Comparison of ENCODE assay signal across 11 cellular contexts in the genomic region with DNA sequence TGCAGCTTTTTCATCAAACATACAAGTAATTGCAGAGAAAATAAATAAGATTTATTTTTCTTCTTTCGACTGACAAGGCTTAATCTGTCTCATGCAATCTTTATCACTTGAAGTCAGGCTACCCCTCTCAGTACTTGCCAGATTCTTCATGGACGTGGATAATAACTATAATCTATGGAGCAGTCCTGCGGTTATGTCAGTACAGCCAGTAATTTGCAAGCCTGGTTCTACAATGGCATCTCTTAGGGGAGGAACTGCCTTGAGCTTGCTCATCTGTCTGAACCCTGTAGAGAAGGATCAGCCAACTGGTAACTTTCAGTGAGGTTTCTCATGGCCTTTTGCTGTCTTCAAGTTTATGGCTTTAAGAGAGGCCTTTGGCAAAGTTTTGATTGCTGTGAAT. TPM values are rescaled to one million over a fixed set of nuclear protein-coding genes. Genes with fewer than 3 reads are reported as not detected.
"Had no signal": no experiment of that assay in that cellular context is flagged by ENCODE, and none has a peak within 500 bp of the region (broad histone marks: within the 10 kb centered on the region; RNA-seq: fewer than 3 reads in every experiment).

No MANE protein-coding gene starts in this region.

- H3K9ac ChIP-seq: GM23248 had no signal

- H3K27ac ChIP-seq: GM23248, HL-60 had no signal

- H3K9me3 ChIP-seq: HAP-1 had no signal

- DNase-seq: GM23248, GOT3, H7, HFFc6, KBM-7 had no signal

- H3K4me3 ChIP-seq: GM23248, HAP-1 had no signal

- H3K4me1 ChIP-seq: HAP-1 had no signal

- H3K36me3 ChIP-seq: HAP-1 had no signal

- H2AFZ ChIP-seq: GM23248 had no signal

RNA-seq across cellular contexts. Expression of a gene that starts 35.5 kb away (rescaled TPM):
- total RNA-seq: GM23248, H4, HepG2, HFFc6, HT1080 had no signal
- polyA plus RNA-seq: GM23248, HepG2, IgD-negative memory B cell had no signal
